12 cellular contexts compared by ENCODE assay signal in genomic region chr5:149227168-149227826, GRCh38. TPM values are rescaled to one million over a fixed set of nuclear protein-coding genes. Genes with fewer than 3 reads are reported as not detected.
DNase-seq lines count a peak whose midpoint lies in the region; ATAC-seq and TF ChIP-seq lines count a peak whose summit lies in the region.
"Had no signal": no experiment of that assay in that cellular context is flagged by ENCODE, and none has a peak within 500 bp of the region (broad histone marks: within the 10 kb centered on the region; RNA-seq: fewer than 3 reads in every experiment).

No MANE protein-coding gene starts in this region.

- H3K27ac ChIP-seq in breast epithelium: no peak overlapping the region

- no peak for TF ChIP-seq CTCF in MCF 10A (IDR thresholded peaks at IDR 0.05; ENCODE audit: unreplicated experiment)
- TF ChIP-seq CTCF in breast epithelium (IDR thresholded peaks at IDR 0.05): no peak
- TF ChIP-seq CTCF in fibroblast of the aortic adventitia (IDR thresholded peaks at IDR 0.05; ENCODE audit: insufficient read depth, low read length): no peak

- CTCF ChIA-PET in MCF 10A (lab: Yijun Ruan, JAX): interaction anchor here (0.6 to 23.1 kb wide), 18 partner anchors 9 to 1296 kb away, joined by 3 to 426 read pairs (median 4); partner anchors contain the start of gene ABLIM3

- no peaks in the 10 kb centered on the region for H3K27me3 ChIP-seq in breast epithelium

- intact Hi-C loops in MCF 10A (cut with micrococcal nuclease): no loop called here
- intact Hi-C loops in breast epithelium (cut with DNase I; ENCODE audit: low total_unique reads): loop anchor here (10.0 kb wide), 1 partner anchor 72 kb away; no protein-coding TSS in a partner anchor

- TF ChIP-seq POLR2A in breast epithelium (IDR thresholded peaks at IDR 0.05): no peak

- peaks cover 51% of the 10 kb centered on the region for H3K36me3 Mint-ChIP-seq in MCF 10A (ENCODE audit: insufficient read depth, unreplicated experiment)
- H3K36me3 Mint-ChIP-seq in stimulated activated effector memory CD8-positive, alpha-beta T cell treated with anti-CD3 and anti-CD28 coated beads, Interleukin-12 subunit alpha, Interleukin-12 subunit beta, amount 100 ng/mL, for 72 hours: no peaks in the 10 kb centered on the region
- H3K36me3 Mint-ChIP-seq: activated naive CD4-positive, alpha-beta T cell treated with anti-CD3 and anti-CD28 coated beads, Interleukin-2, amount 50 U/mL, for 24 hours; natural killer cell treated with Interleukin-12 subunit alpha and Interleukin-12 subunit beta and Interleukin-15 and Interleukin-18, amount 100 ng/mL, for 72 hours had no signal

- H3K9me3 ChIP-seq in breast epithelium: no peaks in the 10 kb centered on the region

- H3K27me3 Mint-ChIP-seq in MCF 10A (ENCODE audit: insufficient read depth, unreplicated experiment): no peaks in the 10 kb centered on the region
- H3K27me3 Mint-ChIP-seq: activated naive CD4-positive, alpha-beta T cell treated with anti-CD3 and anti-CD28 coated beads, Interleukin-2, amount 50 U/mL, for 24 hours had no signal

- H3K36me3 ChIP-seq in breast epithelium: no peaks in the 10 kb centered on the region

- no peak overlapping the region for H3K4me3 ChIP-seq in breast epithelium
- no peak overlapping the region for H3K4me3 ChIP-seq in fibroblast of the aortic adventitia (ENCODE audit: low read depth, low read length)

- H3K4me1 ChIP-seq in breast epithelium: no peaks in the 10 kb centered on the region

- DNase-seq in MCF 10A (ENCODE audit: unreplicated experiment) (peak; percentile 61), breast epithelium (ENCODE audit: low spot score in 2 of 2) (no peak), RPMI7951 (ENCODE audit: low read depth) (peak; percentile 87), fibroblast of the aortic adventitia (ENCODE audit: low read depth) (peak; percentile 66), pons (ENCODE audit: low spot score) (no peak), T1000 (lab: John Stamatoyannopoulos, UW) (no peak)
- DNase-seq in stimulated activated effector memory CD8-positive, alpha-beta T cell treated with anti-CD3 and anti-CD28 coated beads, Interleukin-12 subunit alpha, Interleukin-12 subunit beta, amount 100 ng/mL, for 72 hours (ENCODE audit: low spot score in 2 of 2): no peak
- DNase-seq: activated CD8-positive, alpha-beta T cell treated with anti-CD3 and anti-CD28 coated beads for 36 hours; NCI-H446 had no signal

- no peak overlapping the region for H3K4me3 Mint-ChIP-seq in MCF 10A (ENCODE audit: unreplicated experiment)
- H3K4me3 Mint-ChIP-seq in stimulated activated effector memory CD8-positive, alpha-beta T cell treated with anti-CD3 and anti-CD28 coated beads, Interleukin-12 subunit alpha, Interleukin-12 subunit beta, amount 100 ng/mL, for 72 hours: no peak overlapping the region
- H3K4me3 Mint-ChIP-seq: activated CD8-positive, alpha-beta T cell treated with anti-CD3 and anti-CD28 coated beads for 36 hours; activated naive CD4-positive, alpha-beta T cell treated with anti-CD3 and anti-CD28 coated beads, Interleukin-2, amount 50 U/mL, for 24 hours; natural killer cell treated with Interleukin-12 subunit alpha and Interleukin-12 subunit beta and Interleukin-15 and Interleukin-18, amount 100 ng/mL, for 72 hours had no signal

- ATAC-seq in stimulated activated effector memory CD8-positive, alpha-beta T cell treated with anti-CD3 and anti-CD28 coated beads, Interleukin-12 subunit alpha, Interleukin-12 subunit beta, amount 100 ng/mL, for 72 hours: peak; percentile 72
- ATAC-seq in HG02571 (IDR thresholded peaks at IDR 0.05; ENCODE audit: unreplicated experiment): no peak
- ATAC-seq: activated CD8-positive, alpha-beta T cell treated with anti-CD3 and anti-CD28 coated beads for 36 hours; natural killer cell treated with Interleukin-12 subunit alpha and Interleukin-12 subunit beta and Interleukin-15 and Interleukin-18, amount 100 ng/mL, for 72 hours had no signal

- no TSS peak for BruUV-seq in MCF 10A (replicated peaks; lab: Mats Ljungman, UMichigan)

- peak overlapping the region; percentile 17 for H3K27ac Mint-ChIP-seq in MCF 10A (ENCODE audit: low read depth, unreplicated experiment)
- no peak overlapping the region for H3K27ac Mint-ChIP-seq in stimulated activated effector memory CD8-positive, alpha-beta T cell treated with anti-CD3 and anti-CD28 coated beads, Interleukin-12 subunit alpha, Interleukin-12 subunit beta, amount 100 ng/mL, for 72 hours
- H3K27ac Mint-ChIP-seq: activated CD8-positive, alpha-beta T cell treated with anti-CD3 and anti-CD28 coated beads for 36 hours; activated naive CD4-positive, alpha-beta T cell treated with anti-CD3 and anti-CD28 coated beads, Interleukin-2, amount 50 U/mL, for 24 hours; natural killer cell treated with Interleukin-12 subunit alpha and Interleukin-12 subunit beta and Interleukin-15 and Interleukin-18, amount 100 ng/mL, for 72 hours had no signal

- POLR2A ChIA-PET in MCF 10A (lab: Yijun Ruan, JAX): interaction anchor here (0.5 to 1.6 kb wide), 8 partner anchors 13 to 402 kb away, joined by 3 to 5 read pairs (median 4); no protein-coding TSS in a partner anchor

- peaks cover 6% of the 10 kb centered on the region for H3K4me1 Mint-ChIP-seq in MCF 10A (ENCODE audit: insufficient read depth, unreplicated experiment)
- peaks cover 5% of the 10 kb centered on the region for H3K4me1 Mint-ChIP-seq in stimulated activated effector memory CD8-positive, alpha-beta T cell treated with anti-CD3 and anti-CD28 coated beads, Interleukin-12 subunit alpha, Interleukin-12 subunit beta, amount 100 ng/mL, for 72 hours

- no peaks in the 10 kb centered on the region for H3K9me3 Mint-ChIP-seq in MCF 10A (ENCODE audit: unreplicated experiment)
- no peaks in the 10 kb centered on the region for H3K9me3 Mint-ChIP-seq in stimulated activated effector memory CD8-positive, alpha-beta T cell treated with anti-CD3 and anti-CD28 coated beads, Interleukin-12 subunit alpha, Interleukin-12 subunit beta, amount 100 ng/mL, for 72 hours
- H3K9me3 Mint-ChIP-seq: activated CD8-positive, alpha-beta T cell treated with anti-CD3 and anti-CD28 coated beads for 36 hours; activated naive CD4-positive, alpha-beta T cell treated with anti-CD3 and anti-CD28 coated beads, Interleukin-2, amount 50 U/mL, for 24 hours; natural killer cell treated with Interleukin-12 subunit alpha and Interleukin-12 subunit beta and Interleukin-15 and Interleukin-18, amount 100 ng/mL, for 72 hours had no signal

RNA-seq across cellular contexts. Expression of gene AFAP1L1, which starts 44.4 kb away (rescaled TPM):
- total RNA-seq in MCF 10A (2022): 4.8 TPM in 2 replicates
- 100 to 1,000 TPM in 1 of 3 donors, 10 to 100 TPM in 2; 13.3 to 108 (median 26.5) TPM for total RNA-seq in breast epithelium
- total RNA-seq in RPMI7951 (2014; rRNA removed; shearing (Covaris generic)): 14.3 and 14.8 TPM in 2 replicates
- 2.3 and 10.8 TPM in 2 replicates for total RNA-seq in fibroblast of the aortic adventitia (ENCODE audit: low replicate concordance)

Comparison
In these comparisons a context has a peak if more than half of its experiments do, and no peak if none do; other contexts are left out.
1. DNase-seq: peak in MCF 10A (single experiment), RPMI7951 (single experiment) and fibroblast of the aortic adventitia (single experiment); none in breast epithelium (0 of 2), stimulated activated effector memory CD8-positive, alpha-beta T cell treated with anti-CD3 and anti-CD28 coated beads, Interleukin-12 subunit alpha, Interleukin-12 subunit beta, amount 100 ng/mL, for 72 hours (0 of 2), pons (single experiment) and T1000 (single experiment).